ENCODE assay signal across 33 cellular contexts in genomic region chr14:98607341-98607910, GRCh38.
"Had no signal": no experiment of that assay in that cellular context is flagged by ENCODE, and none has a peak within 500 bp of the region (broad histone marks: within the 10 kb centered on the region; RNA-seq: fewer than 3 reads in every experiment).

No MANE protein-coding gene starts in this region.

- H3K9me3 Mint-ChIP-seq: activated CD4-positive, alpha-beta T cell treated with anti-CD3 and anti-CD28 coated beads, Interleukin-2, amount 10 ng/mL, durations not matched to agents 24 days and 14 days; activated CD8-positive, alpha-beta T cell treated with anti-CD3 and anti-CD28 coated beads for 36 hours; activated naive CD4-positive, alpha-beta T cell treated with anti-CD3 and anti-CD28 coated beads for 36 hours; activated naive CD4-positive, alpha-beta T cell treated with anti-CD3 and anti-CD28 coated beads, Interleukin-2, amount 50 U/mL, for 24 hours; activated naive CD8-positive, alpha-beta T cell treated with anti-CD3 and anti-CD28 coated beads for 36 hours; activated naive CD8-positive, alpha-beta T cell treated with anti-CD3 and anti-CD28 coated beads, Interleukin-2, amount 50 U/mL, for 24 hours; activated T-helper 1 cell treated with anti-CD3 and anti-CD28 coated beads, Interleukin-12 subunit alpha, Interleukin-12 subunit beta, Interleukin-2, Interleukin-4 antibody, amounts not matched to agents 30 ng/mL and 10 ng/mL and 1 ng/mL, durations not matched to agents 14 hours and 24 hours and 36 hours; activated T-helper 2 cell treated with anti-CD3 and anti-CD28 coated beads, Interferon-gamma antibody, Interleukin-2, Interleukin-4, amounts not matched to agents 10 μg/mL and 5 μg/mL and 100 μg/mL, durations not matched to agents 14 hours and 24 hours and 36 hours; T-cell; T-helper 1 cell treated with Interleukin-12 subunit alpha and Interleukin-12 subunit beta and Interleukin-4 antibody, amounts not matched to agents 30 μg/mL and 1 μg/mL, for 36 hours; T-helper 2 cell treated with Interferon-gamma antibody and Interleukin-4, amounts not matched to agents 5 μg/mL and 100 μg/mL, for 36 hours had no signal

- FAIRE-seq: endometrium, endothelial cell of umbilical vein, frontal cortex had no signal

- DNase-seq: activated B cell treated with CpG ODN at 0.5 μM for 24 hours; activated CD4-positive, alpha-beta T cell treated with anti-CD3 and anti-CD28 coated beads, Interleukin-2, amount 10 ng/mL, durations not matched to agents 24 days and 14 days; activated CD4-positive, alpha-beta T cell treated with anti-CD3 and anti-CD28 coated beads, Interleukin-2, amount 50 U/mL, for 48 hours; activated CD8-positive, alpha-beta T cell treated with anti-CD3 and anti-CD28 coated beads for 36 hours; activated effector memory CD4-positive, alpha-beta T cell treated with anti-CD3 and anti-CD28 coated beads, Interleukin-2, amount 50 U/mL, for 16 hours; activated naive CD4-positive, alpha-beta T cell treated with anti-CD3 and anti-CD28 coated beads for 36 hours; activated naive CD8-positive, alpha-beta T cell treated with anti-CD3 and anti-CD28 coated beads for 36 hours; activated naive CD8-positive, alpha-beta T cell treated with anti-CD3 and anti-CD28 coated beads, Interleukin-2, amount 50 U/mL, for 24 hours; activated T-cell treated with anti-CD3 and anti-CD28 coated beads, Interleukin-2, amount 50 U/mL, for 1 hour; activated T-cell treated with anti-CD3 and anti-CD28 coated beads, Interleukin-2, amount 50 U/mL, for 48 hours; adrenal gland; amygdala; aorta; body of pancreas; central memory CD4-positive, alpha-beta T cell; cerebellar nuclear complex; colonic mucosa; effector CD8-positive, alpha-beta T cell; foreskin fibroblast; SW 1271; T-cell; T1000; WERI-Rb-1 had no signal

- H3K27ac Mint-ChIP-seq: activated B cell treated with CpG ODN at 0.5 μM for 24 hours; activated CD4-positive, alpha-beta T cell treated with anti-CD3 and anti-CD28 coated beads, Interleukin-2, amount 10 ng/mL, durations not matched to agents 24 days and 14 days; activated CD8-positive, alpha-beta T cell treated with anti-CD3 and anti-CD28 coated beads for 36 hours; activated naive CD8-positive, alpha-beta T cell treated with anti-CD3 and anti-CD28 coated beads for 36 hours; activated naive CD8-positive, alpha-beta T cell treated with anti-CD3 and anti-CD28 coated beads, Interleukin-2, amount 50 U/mL, for 24 hours; activated T-helper 2 cell treated with anti-CD3 and anti-CD28 coated beads, Interferon-gamma antibody, Interleukin-2, Interleukin-4, amounts not matched to agents 10 μg/mL and 5 μg/mL and 100 μg/mL, durations not matched to agents 14 hours and 24 hours and 36 hours; T-helper 1 cell treated with Interleukin-12 subunit alpha and Interleukin-12 subunit beta and Interleukin-4 antibody, amounts not matched to agents 30 μg/mL and 1 μg/mL, for 36 hours; T-helper 2 cell treated with Interferon-gamma antibody and Interleukin-4, amounts not matched to agents 5 μg/mL and 100 μg/mL, for 36 hours had no signal

- H3K27me3 ChIP-seq: adrenal gland, body of pancreas, cardiac muscle cell, colonic mucosa had no signal

- H3K4me3 Mint-ChIP-seq: activated B cell treated with CpG ODN at 0.5 μM for 24 hours; activated CD4-positive, alpha-beta T cell treated with anti-CD3 and anti-CD28 coated beads, Interleukin-2, amount 10 ng/mL, durations not matched to agents 24 days and 14 days; activated CD8-positive, alpha-beta T cell treated with anti-CD3 and anti-CD28 coated beads for 36 hours; activated naive CD4-positive, alpha-beta T cell treated with anti-CD3 and anti-CD28 coated beads for 36 hours; activated naive CD4-positive, alpha-beta T cell treated with anti-CD3 and anti-CD28 coated beads, Interleukin-2, amount 50 U/mL, for 24 hours; activated naive CD8-positive, alpha-beta T cell treated with anti-CD3 and anti-CD28 coated beads for 36 hours; activated naive CD8-positive, alpha-beta T cell treated with anti-CD3 and anti-CD28 coated beads, Interleukin-2, amount 50 U/mL, for 24 hours; activated T-helper 1 cell treated with anti-CD3 and anti-CD28 coated beads, Interleukin-12 subunit alpha, Interleukin-12 subunit beta, Interleukin-2, Interleukin-4 antibody, amounts not matched to agents 30 ng/mL and 10 ng/mL and 1 ng/mL, durations not matched to agents 14 hours and 24 hours and 36 hours; T-cell; T-helper 1 cell treated with Interleukin-12 subunit alpha and Interleukin-12 subunit beta and Interleukin-4 antibody, amounts not matched to agents 30 μg/mL and 1 μg/mL, for 36 hours; T-helper 2 cell treated with Interferon-gamma antibody and Interleukin-4, amounts not matched to agents 5 μg/mL and 100 μg/mL, for 36 hours had no signal

- ATAC-seq: activated CD4-positive, CD25-positive, alpha-beta regulatory T cell treated with anti-CD3 and anti-CD28 coated beads, Interleukin-2, amount 50 U/mL, for 24 hours; activated CD8-positive, alpha-beta T cell treated with anti-CD3 and anti-CD28 coated beads for 36 hours; activated naive CD8-positive, alpha-beta T cell treated with anti-CD3 and anti-CD28 coated beads, Interleukin-2, amount 50 U/mL, for 24 hours; body of pancreas had no signal

- H3K36me3 Mint-ChIP-seq: activated naive CD4-positive, alpha-beta T cell treated with anti-CD3 and anti-CD28 coated beads, Interleukin-2, amount 50 U/mL, for 24 hours; activated naive CD8-positive, alpha-beta T cell treated with anti-CD3 and anti-CD28 coated beads for 36 hours; T-cell had no signal

- H3K4me3 ChIP-seq: adrenal gland, body of pancreas, cardiac muscle cell, colonic mucosa had no signal

- H3K36me3 ChIP-seq: adrenal gland, cardiac muscle cell, colonic mucosa, WERI-Rb-1 had no signal

- H3K4me1 Mint-ChIP-seq: activated B cell treated with CpG ODN at 0.5 μM for 24 hours had no signal

- H3K27me3 Mint-ChIP-seq: activated B cell treated with CpG ODN at 0.5 μM for 24 hours; activated CD4-positive, alpha-beta T cell treated with anti-CD3 and anti-CD28 coated beads, Interleukin-2, amount 10 ng/mL, durations not matched to agents 24 days and 14 days; activated CD8-positive, alpha-beta T cell treated with anti-CD3 and anti-CD28 coated beads for 36 hours; activated naive CD4-positive, alpha-beta T cell treated with anti-CD3 and anti-CD28 coated beads, Interleukin-2, amount 50 U/mL, for 24 hours; activated naive CD8-positive, alpha-beta T cell treated with anti-CD3 and anti-CD28 coated beads for 36 hours; activated naive CD8-positive, alpha-beta T cell treated with anti-CD3 and anti-CD28 coated beads, Interleukin-2, amount 50 U/mL, for 24 hours; T-cell had no signal
